21 cellular contexts compared by ENCODE assay signal in the genomic region with DNA sequence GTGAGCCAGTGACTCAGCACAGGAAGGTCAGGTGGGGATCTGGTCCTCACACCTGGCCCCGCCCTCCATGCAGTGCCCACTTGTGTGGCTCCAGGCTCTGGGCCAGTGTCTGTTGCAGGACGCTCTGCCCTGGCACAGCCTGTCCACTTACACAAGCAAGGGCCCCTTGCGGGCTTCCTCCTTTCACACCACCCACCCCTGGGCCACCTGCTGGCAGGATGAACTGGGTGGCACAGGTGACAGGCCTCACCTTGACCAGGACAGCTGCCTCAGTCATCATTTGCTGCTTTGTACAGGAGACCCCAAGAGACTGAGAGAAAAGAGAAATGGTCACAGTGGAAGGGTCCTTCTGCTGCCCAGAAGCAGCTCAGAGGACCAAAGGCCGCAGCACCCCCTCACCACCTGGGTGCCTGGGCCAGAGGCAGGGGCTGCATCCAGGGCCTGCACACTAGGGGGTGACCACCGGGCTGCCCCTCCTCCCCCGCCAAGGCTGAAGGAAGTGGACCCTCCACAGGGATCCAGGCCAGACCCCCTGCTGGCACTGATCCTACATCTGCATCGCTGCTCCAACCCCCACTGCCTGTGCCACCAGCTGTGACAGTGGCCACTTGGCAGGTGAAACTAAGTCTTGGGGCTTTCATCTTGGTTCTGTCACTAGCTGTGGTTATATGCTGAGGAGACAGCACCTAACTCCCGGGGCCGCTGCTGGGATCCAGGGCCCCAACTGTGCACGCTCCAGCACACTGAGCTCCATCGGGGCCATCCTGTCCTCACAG.
"Had no signal": no experiment of that assay in that cellular context is flagged by ENCODE, and none has a peak within 500 bp of the region (broad histone marks: within the 10 kb centered on the region; RNA-seq: fewer than 3 reads in every experiment).

No MANE protein-coding gene starts in this region.

- H3K36me3 ChIP-seq: esophagus muscularis mucosa, gastroesophageal sphincter, sigmoid colon, stomach, thoracic aorta, transverse colon, uterus had no signal

- H3K27me3 ChIP-seq: esophagus muscularis mucosa, gastroesophageal sphincter, sigmoid colon, stomach, transverse colon, uterus had no signal

- H3K27ac ChIP-seq: epithelial cell of prostate, esophagus muscularis mucosa, gastroesophageal sphincter, sigmoid colon, skin epidermis, stomach, thoracic aorta, transverse colon, uterus had no signal

- DNase-seq: effector memory CD4-positive, alpha-beta T cell; glutamatergic neuron; left colon; left ventricle myocardium superior; mammary epithelial cell; naive thymus-derived CD4-positive, alpha-beta T cell; nephron progenitor cell; sigmoid colon; stimulated activated CD4-positive, alpha-beta T cell treated with anti-CD3 and anti-CD28 coated beads, Interleukin-2, amount 100 ng/mL, for 24 hours; stimulated activated naive CD4-positive, alpha-beta T cell; stomach; substantia nigra; transverse colon; uterus had no signal

- H3K4me3 ChIP-seq: esophagus muscularis mucosa, gastroesophageal sphincter, sigmoid colon, skin epidermis, stomach, thoracic aorta, transverse colon, uterus had no signal

- H3K9me3 ChIP-seq: esophagus muscularis mucosa, thoracic aorta, transverse colon, uterus had no signal

- ATAC-seq: gastroesophageal sphincter; left colon; left ventricle myocardium superior; naive thymus-derived CD4-positive, alpha-beta T cell had no signal

- FAIRE-seq: endometrium, keratinocyte had no signal

- H3K4me1 ChIP-seq: esophagus muscularis mucosa, gastroesophageal sphincter, sigmoid colon, stomach, transverse colon, uterus had no signal
